Comparison of ENCODE assay signal across 23 cellular contexts in genomic region chr20:11813106-11813890, GRCh38.
DNase-seq lines count a peak whose midpoint lies in the region; ATAC-seq and TF ChIP-seq lines count a peak whose summit lies in the region.
"Had no signal": no experiment of that assay in that cellular context is flagged by ENCODE, and none has a peak within 500 bp of the region (broad histone marks: within the 10 kb centered on the region; RNA-seq: fewer than 3 reads in every experiment).

No MANE protein-coding gene starts in this region.

- H3K4me1 ChIP-seq in PC-9 (replicated peaks; ENCODE audit: insufficient read depth) (peaks cover 21% of the 10 kb centered on the region), Karpas-422 (ENCODE audit: low read length) (no peaks in the 10 kb centered on the region)

- H3F3A ChIP-seq in PC-9 (ENCODE audit: insufficient read depth, low read depth) = no peaks in the 10 kb centered on the region

- intact Hi-C loops in PC-9 (cut with micrococcal nuclease; ENCODE audit: unreplicated experiment) = no loop called here

- no peak overlapping the region for H3K4me3 Mint-ChIP-seq in HFFc6
- H3K4me3 Mint-ChIP-seq: B cell; CD8-positive, alpha-beta T cell had no signal

- H3K27ac ChIP-seq in PC-9 (no peak overlapping the region), Karpas-422 (ENCODE audit: low read length) (no peak overlapping the region)
- H3K27ac ChIP-seq: C4-2B, SJSA1 had no signal

- POLR2A ChIA-PET in PC-9 (lab: Charles Lee; ENCODE audit: unreplicated experiment) = no interaction called here

- H3K9me2 ChIP-seq in PC-9 (ENCODE audit: insufficient read depth) (no peaks in the 10 kb centered on the region), Karpas-422 (replicated peaks; ENCODE audit: insufficient read depth, low read length) (no peaks in the 10 kb centered on the region)

- H2AFZ ChIP-seq in PC-9 = no peak overlapping the region
- H2AFZ ChIP-seq in Karpas-422 (ENCODE audit: low read length) = no peak overlapping the region

- H4K20me1 ChIP-seq in PC-9 (ENCODE audit: insufficient read depth) (no peaks in the 10 kb centered on the region), Karpas-422 (ENCODE audit: insufficient read depth, low read depth, low read length) (no peaks in the 10 kb centered on the region)

- H3K36me3 ChIP-seq in PC-9 (ENCODE audit: low read depth) (no peaks in the 10 kb centered on the region), Karpas-422 (ENCODE audit: insufficient read depth, low read length) (no peaks in the 10 kb centered on the region)
- H3K36me3 ChIP-seq: SJSA1 had no signal

- H3K27me3 Mint-ChIP-seq in HFFc6 (ENCODE audit: insufficient read depth) = no peaks in the 10 kb centered on the region; the same call in 1 of the 2 replicates
- H3K27me3 Mint-ChIP-seq: B cell had no signal

- no TSS peak for BruUV-seq in PC-9 (replicated peaks; lab: Mats Ljungman, UMichigan)

- DNase-seq in HFFc6 (no peak), PC-9 (no peak), fibroblast of villous mesenchyme (ENCODE audit: low read depth) (peak; percentile 23), HuH-7 (ENCODE audit: low spot score) (no peak), Karpas-422 (no peak), kidney tubule cell (ENCODE audit: low spot score) (no peak)
- DNase-seq: Caco-2; CD8-positive, alpha-beta T cell; NCI-H1092 treated with DMSO at 0.1 percent for 48 hours; NCI-H1436; NCI-H187; NCI-H2081 treated with DMSO at 0.1 percent for 48 hours; NCI-H2171 treated with DMSO at 0.1 percent for 48 hours; NCI-H345; NCI-H510A treated with DMSO at 0.1 percent for 48 hours; NCI-H748 treated with DMSO at 0.1 percent for 48 hours; NK-92 treated with Interleukin-12 subunit alpha and Interleukin-12 subunit beta, amount 100 ng/mL, for 24 hours; Right ventricle myocardium superior had no signal

- no peak for ATAC-seq in GM19395 (IDR thresholded peaks at IDR 0.05; ENCODE audit: unreplicated experiment)
- ATAC-seq: CD8-positive, alpha-beta T cell; GM12878 had no signal

- H3K4me2 ChIP-seq in PC-9 (0 out of 2 replicates have a peak overlapping the region, but pooled peaks have one; percentile 10), Karpas-422 (ENCODE audit: low read depth, low read length, poor library complexity, severe bottlenecking) (no peak overlapping the region)

- peaks cover 79% of the 10 kb centered on the region for H3K4me1 Mint-ChIP-seq in HFFc6 (ENCODE audit: low read depth)
- H3K4me1 Mint-ChIP-seq: B cell had no signal

- no peaks in the 10 kb centered on the region for H3K79me2 ChIP-seq in PC-9 (ENCODE audit: low read depth)
- H3K79me2 ChIP-seq in Karpas-422 (ENCODE audit: low read length) = no peaks in the 10 kb centered on the region

- no peaks in the 10 kb centered on the region for H3K27me3 ChIP-seq in PC-9 (ENCODE audit: insufficient read depth, low read depth)
- H3K27me3 ChIP-seq in Karpas-422 (ENCODE audit: low read length) = no peaks in the 10 kb centered on the region
- H3K27me3 ChIP-seq: SJSA1 had no signal

- no peak overlapping the region for H3K9ac ChIP-seq in Karpas-422 (ENCODE audit: low read length)

- H3K9me3 ChIP-seq in PC-9 (ENCODE audit: insufficient read depth, low read depth) (no peaks in the 10 kb centered on the region), Karpas-422 (ENCODE audit: low read length) (peaks cover 14% of the 10 kb centered on the region; the same call in 1 of the 2 replicates)
- H3K9me3 ChIP-seq: Caco-2, SJSA1 had no signal

- H3K9me3 Mint-ChIP-seq in HFFc6 = no peaks in the 10 kb centered on the region
- H3K9me3 Mint-ChIP-seq: CD8-positive, alpha-beta T cell had no signal

- no peaks in the 10 kb centered on the region for H3K36me3 Mint-ChIP-seq in HFFc6 (ENCODE audit: low read depth)
- H3K36me3 Mint-ChIP-seq: CD8-positive, alpha-beta T cell had no signal

- H3K4me3 ChIP-seq in PC-9 (no peak overlapping the region), fibroblast of villous mesenchyme (ENCODE audit: low read depth, low read length) (no peak overlapping the region), Karpas-422 (ENCODE audit: low read length) (no peak overlapping the region)
- H3K4me3 ChIP-seq: GM12878, SJSA1 had no signal

- CTCF ChIA-PET in PC-9 (lab: Charles Lee) = no interaction called here

- TF ChIP-seq CTCF in HFFc6 (IDR thresholded peaks at IDR 0.05) (no peak), PC-9 (conservative IDR thresholded peaks at IDR 0.05) (no peak), fibroblast of villous mesenchyme (IDR thresholded peaks at IDR 0.05; ENCODE audit: insufficient read depth, low read depth, low read length) (no peak)

- H3K27ac Mint-ChIP-seq in HFFc6 = peak overlapping the region; percentile 77
- H3K27ac Mint-ChIP-seq: B cell; CD8-positive, alpha-beta T cell had no signal
